23 cellular contexts compared by ENCODE assay signal in genomic region chr11:83014951-83015350, GRCh38. TPM values are rescaled to one million over a fixed set of nuclear protein-coding genes. Genes with fewer than 3 reads are reported as not detected.
DNase-seq lines count a peak whose midpoint lies in the region; ATAC-seq, FAIRE-seq and TF ChIP-seq lines count a peak whose summit lies in the region.
"Had no signal": no experiment of that assay in that cellular context is flagged by ENCODE, and none has a peak within 500 bp of the region (broad histone marks: within the 10 kb centered on the region; RNA-seq: fewer than 3 reads in every experiment).

No MANE protein-coding gene starts in this region.

- H3K4me3 Mint-ChIP-seq in stimulated activated naive CD8-positive, alpha-beta T cell treated with anti-CD3 and anti-CD28 coated beads, Interleukin-15, Interleukin-2, amounts not matched to agents 100 ng/mL and 50 ng/mL, for 24 hours = no peak overlapping the region
- H3K4me3 Mint-ChIP-seq in T-helper 17 cell = peak overlapping the region; percentile 3
- peak overlapping the region in 2 of 10 donors; percentile 26 to 37 for H3K4me3 Mint-ChIP-seq in naive thymus-derived CD8-positive, alpha-beta T cell
- H3K4me3 Mint-ChIP-seq: CD4-positive, alpha-beta T cell; GM23338 had no signal

- H3K4me1 Mint-ChIP-seq in stimulated activated naive CD8-positive, alpha-beta T cell treated with anti-CD3 and anti-CD28 coated beads, Interleukin-15, Interleukin-2, amounts not matched to agents 100 ng/mL and 50 ng/mL, for 24 hours (ENCODE audit: low read depth) = peaks cover 44% of the 10 kb centered on the region
- peaks cover 8% of the 10 kb centered on the region for H3K4me1 Mint-ChIP-seq in T-helper 17 cell
- peaks cover 29 to 55% (median 54%) of the 10 kb centered on the region in 4 donors for H3K4me1 Mint-ChIP-seq in naive thymus-derived CD8-positive, alpha-beta T cell
- H3K4me1 Mint-ChIP-seq: GM23338 had no signal

- H3K9me3 Mint-ChIP-seq in stimulated activated naive CD8-positive, alpha-beta T cell treated with anti-CD3 and anti-CD28 coated beads, Interleukin-15, Interleukin-2, amounts not matched to agents 100 ng/mL and 50 ng/mL, for 24 hours = peaks cover 5% of the 10 kb centered on the region
- peaks cover 0 to 21% (median 0%) of the 10 kb centered on the region in 9 donors for H3K9me3 Mint-ChIP-seq in naive thymus-derived CD8-positive, alpha-beta T cell
- H3K9me3 Mint-ChIP-seq: CD4-positive, alpha-beta T cell; GM23338 had no signal

- CTCF ChIA-PET in RWPE1 (lab: Yijun Ruan, JAX) = no interaction called here

- TF ChIP-seq CTCF in RWPE1 (conservative IDR thresholded peaks at IDR 0.05; ENCODE audit: low read depth) = no peak

- peak overlapping the region; percentile 38 for H3K27ac Mint-ChIP-seq in stimulated activated naive CD8-positive, alpha-beta T cell treated with anti-CD3 and anti-CD28 coated beads, Interleukin-15, Interleukin-2, amounts not matched to agents 100 ng/mL and 50 ng/mL, for 24 hours
- no peak overlapping the region for H3K27ac Mint-ChIP-seq in T-helper 17 cell
- H3K27ac Mint-ChIP-seq in naive thymus-derived CD8-positive, alpha-beta T cell = peak overlapping the region in 9 of 10 donors; percentile 1 to 86 (median 38)
- H3K27ac Mint-ChIP-seq: GM23338 had no signal

- no peaks in the 10 kb centered on the region for H3K9me3 ChIP-seq in T-helper 17 cell (ENCODE audit: control insufficient read depth, low read length, poor library complexity, severe bottlenecking)
- H3K9me3 ChIP-seq: SJCRH30 had no signal

- H3K27ac ChIP-seq in RWPE1 = no peak overlapping the region
- H3K27ac ChIP-seq: SJCRH30 had no signal

- in situ Hi-C loops in G401 (cut with HindIII; ENCODE audit: low sequenced_read_pairs) = no loop called here

- H3K27me3 Mint-ChIP-seq in stimulated activated naive CD8-positive, alpha-beta T cell treated with anti-CD3 and anti-CD28 coated beads, Interleukin-15, Interleukin-2, amounts not matched to agents 100 ng/mL and 50 ng/mL, for 24 hours = no peaks in the 10 kb centered on the region
- no peaks in the 10 kb centered on the region for H3K27me3 Mint-ChIP-seq in T-helper 17 cell
- H3K27me3 Mint-ChIP-seq in naive thymus-derived CD8-positive, alpha-beta T cell = no peaks in the 10 kb centered on the region
- H3K27me3 Mint-ChIP-seq: CD4-positive, alpha-beta T cell had no signal

- ATAC-seq in stimulated activated naive CD8-positive, alpha-beta T cell treated with anti-CD3 and anti-CD28 coated beads, Interleukin-15, Interleukin-2, amounts not matched to agents 100 U/mL and 50 U/mL, for 24 hours = no peak
- no peak for ATAC-seq in T-helper 17 cell
- ATAC-seq in naive thymus-derived CD8-positive, alpha-beta T cell = no peak
- ATAC-seq: GM23338, PC-3 had no signal

- POLR2A ChIA-PET in naive thymus-derived CD8-positive, alpha-beta T cell (lab: Charles Lee) = no interaction called here
- POLR2A ChIA-PET in RWPE1 (lab: Yijun Ruan, JAX; ENCODE audit: low non-redundant PET) = no interaction called here

- peaks cover 14% of the 10 kb centered on the region for H3K36me3 Mint-ChIP-seq in stimulated activated naive CD8-positive, alpha-beta T cell treated with anti-CD3 and anti-CD28 coated beads, Interleukin-15, Interleukin-2, amounts not matched to agents 100 ng/mL and 50 ng/mL, for 24 hours (ENCODE audit: low read depth)
- H3K36me3 Mint-ChIP-seq in T-helper 17 cell (ENCODE audit: low read depth) = no peaks in the 10 kb centered on the region
- H3K36me3 Mint-ChIP-seq in naive thymus-derived CD8-positive, alpha-beta T cell = peaks cover 5 to 8% (median 7%) of the 10 kb centered on the region in 3 donors

- DNase-seq in stimulated activated naive CD8-positive, alpha-beta T cell treated with anti-CD3 and anti-CD28 coated beads, Interleukin-15, Interleukin-2, amounts not matched to agents 100 U/mL and 50 U/mL, for 24 hours = no peak
- DNase-seq in T-helper 17 cell (no peak), frontal cortex (ENCODE audit: low spot score in 2 of 2) (no peak), G401 (ENCODE audit: low spot score) (no peak), SK-N-DZ (ENCODE audit: low spot score) (no peak), RWPE1 (ENCODE audit: low spot score) (no peak)
- no peak for DNase-seq in naive thymus-derived CD8-positive, alpha-beta T cell
- DNase-seq: 8988T; CD4-positive, alpha-beta T cell; DMS153; EL; KG1; NCI-H1417 treated with DMSO at 0.1 percent for 48 hours; NCI-H187 treated with DMSO at 0.1 percent for 48 hours; NCI-H2227 treated with DMSO at 0.1 percent for 48 hours; NCI-H510A treated with DMSO at 0.1 percent for 48 hours; NCI-H82; PC-3; SJCRH30 had no signal

- FAIRE-seq in frontal cortex (lab: Jason Lieb, UNC) = no peak
- FAIRE-seq: GM12891, GM19239 had no signal

RNA-seq across cellular contexts. Expression of gene RAB30, which starts 56.7 kb away (rescaled TPM):
- total RNA-seq in T-helper 17 cell (10 to 100 TPM; 33.9 to 47.7 TPM), frontal cortex (41.2 TPM)
- total RNA-seq in naive thymus-derived CD8-positive, alpha-beta T cell = 10 to 100 TPM; 28.1 to 35.5 TPM
- polyA plus RNA-seq in naive thymus-derived CD8-positive, alpha-beta T cell = 10 to 100 TPM; 10.7 to 17.4 (median 12.8) TPM
- total RNA-seq in G401 (2014; rRNA removed; shearing (Covaris generic)) = 2.2 and 3.7 TPM in 2 replicates
- polyA plus RNA-seq in SK-N-DZ (2014; cell fraction: cytosol; rRNA removed) = 14.3 and 19.0 TPM in 2 replicates
- 9.9 and 12.7 TPM in 2 replicates for polyA plus RNA-seq in SK-N-DZ (2014; cell fraction: nucleus; rRNA removed)
